In genomic region chr17:42843358-42843934, GRCh38 we compare ENCODE assay signal across 7 cellular contexts. TPM values are rescaled to one million over a fixed set of nuclear protein-coding genes. Genes with fewer than 3 reads are reported as not detected.
A peak's percentile ranks its signal among the peaks of the same experiment; 100 is the strongest.
DNase-seq lines count a peak whose midpoint lies in the region; ATAC-seq and TF ChIP-seq lines count a peak whose summit lies in the region.

No MANE protein-coding gene starts in this region.

- 32 to 37% (median 36%) methylated on average over 6 of the region's 6 CpGs for WGBS in ovary, 3 donors

- H3K9ac ChIP-seq in MM.1S (ENCODE audit: low read length) (no peak overlapping the region), SK-N-MC (ENCODE audit: insufficient read length) (no peak overlapping the region)

- H2AFZ ChIP-seq in MM.1S (ENCODE audit: low read length) = no peak overlapping the region

- H3K9me3 ChIP-seq in MM.1S (replicated peaks; ENCODE audit: insufficient read depth, low read length) = no peaks in the 10 kb centered on the region
- no peaks in the 10 kb centered on the region for H3K9me3 ChIP-seq in SK-N-MC (ENCODE audit: low read depth, low read length)
- no peaks in the 10 kb centered on the region for H3K9me3 ChIP-seq in ovary

- H3K4me1 ChIP-seq in MM.1S (ENCODE audit: low read length) (no peaks in the 10 kb centered on the region), ovary (ENCODE audit: insufficient read depth) (no peaks in the 10 kb centered on the region)

- H3K79me2 ChIP-seq in MM.1S (ENCODE audit: low read length) = peaks cover 3% of the 10 kb centered on the region

- TF ChIP-seq POLR2A in ovary (IDR thresholded peaks at IDR 0.05) = no peak

- TF ChIP-seq EP300 in ovary (IDR thresholded peaks at IDR 0.05) = no peak

- intact Hi-C loops in ovary (cut with DNase I) = loop anchor here in 2 of 4 donors (5.0 to 10.0 kb wide), 2 partner anchors 94 to 151 kb away; partner anchors contain the start of gene RPL27 (in 1 of the 2)

- H3K27ac ChIP-seq in MM.1S (ENCODE audit: low read length) = no peak overlapping the region
- no peak overlapping the region for H3K27ac ChIP-seq in SK-N-MC
- H3K27ac ChIP-seq in ovary = no peak overlapping the region

- H3K4me2 ChIP-seq in MM.1S (ENCODE audit: low read depth, low read length) = no peak overlapping the region

- H3K4me3 ChIP-seq in MM.1S (ENCODE audit: low read length) = no peak overlapping the region
- H3K4me3 ChIP-seq in SK-N-MC = no peak overlapping the region
- no peak overlapping the region for H3K4me3 ChIP-seq in ovary

- H3K36me3 ChIP-seq in MM.1S (replicated peaks; ENCODE audit: insufficient read depth, low read length) (peaks cover 28% of the 10 kb centered on the region; the same call in 1 of the 2 replicates), SK-N-MC (ENCODE audit: insufficient read depth, low read length) (peaks cover 59% of the 10 kb centered on the region), ovary (no peaks in the 10 kb centered on the region)

- peak; percentile 40 for DNase-seq in GDM1 (lab: John Stamatoyannopoulos, UW)
- DNase-seq in MM.1S = no peak
- peak; percentile 20 for DNase-seq in SK-N-MC (ENCODE audit: low read depth, low spot score)
- peak; percentile 69 for DNase-seq in fibroblast of the conjunctiva (ENCODE audit: low read depth)
- DNase-seq in ovary = peak in 1 of 5 donors; percentile 47

- H3K9me2 ChIP-seq in MM.1S (replicated peaks; ENCODE audit: insufficient read depth, low read length) = no peaks in the 10 kb centered on the region

- peaks cover 11% of the 10 kb centered on the region for H3F3A ChIP-seq in MM.1S (ENCODE audit: insufficient read depth, low read length)

- no peaks in the 10 kb centered on the region for H4K20me1 ChIP-seq in MM.1S (ENCODE audit: insufficient read depth, low read length)

- ATAC-seq in HG03039 (IDR thresholded peaks at IDR 0.05; ENCODE audit: unreplicated experiment) (no peak), HG02885 (IDR thresholded peaks at IDR 0.05; ENCODE audit: poor library complexity, unreplicated experiment) (no peak)

- no peaks in the 10 kb centered on the region for H3K27me3 ChIP-seq in MM.1S (replicated peaks; ENCODE audit: insufficient read depth, low read length)
- no peaks in the 10 kb centered on the region for H3K27me3 ChIP-seq in ovary

- TF ChIP-seq CTCF in MM.1S (IDR thresholded peaks at IDR 0.05; ENCODE audit: low read length) (peak; percentile 77), ovary (IDR thresholded peaks at IDR 0.05) (peak; percentile 64 to 88 (median 87))

RNA-seq across cellular contexts. Expression of gene AOC2, which starts 0.9 kb away (rescaled TPM):
- total RNA-seq in ovary = 1 to 10 TPM in 6 of 7 donors, under 1 TPM in 1; 0.72 to 1.9 (median 1.3) TPM
- 1 to 10 TPM in 1 of 2 donors, under 1 TPM in 1; 0.40 to 6.3 TPM for polyA plus RNA-seq in ovary

RNA-seq across cellular contexts. Expression of gene AOC3, which starts 7.6 kb away (rescaled TPM):
- 100 to 1,000 TPM in 1 of 7 donors, 10 to 100 TPM in 3, 1 to 10 TPM in 2, under 1 TPM in 1; 0.72 to 112 (median 12.4) TPM for total RNA-seq in ovary
- polyA plus RNA-seq in ovary = 100 to 1,000 TPM in 1 of 2 donors, 10 to 100 TPM in 1; 22.5 to 197 TPM

RNA-seq across cellular contexts. Expression of gene PSME3, which starts 10.2 kb away (rescaled TPM):
- 10 to 100 TPM; 28.6 to 85.8 (median 61.9) TPM for total RNA-seq in ovary
- 100 to 1,000 TPM in 1 of 2 donors, 10 to 100 TPM in 1; 31.7 to 118 TPM for polyA plus RNA-seq in ovary

RNA-seq across cellular contexts. Expression of gene BECN1, which starts 19.4 kb away (rescaled TPM):
- 10 to 100 TPM; 47.5 to 75.3 (median 54.6) TPM for total RNA-seq in ovary
- 10 to 100 TPM; 47.2 to 67.5 TPM for polyA plus RNA-seq in ovary

RNA-seq across cellular contexts. Expression of gene CNTD1, which starts 44.8 kb away (rescaled TPM):
- total RNA-seq in ovary = under 1 TPM in 5 of 7 donors, not detected in 2; 0.30 to 0.79 (median 0.33) TPM
- under 1 TPM; 0.22 to 0.36 TPM for polyA plus RNA-seq in ovary
